ENCODE assay signal across 8 cellular contexts in genomic region chr15:59104602-59104911, GRCh38. TPM values are rescaled to one million over a fixed set of nuclear protein-coding genes. Genes with fewer than 3 reads are reported as not detected.
DNase-seq lines count a peak whose midpoint lies in the region; ATAC-seq, FAIRE-seq and TF ChIP-seq lines count a peak whose summit lies in the region.

No MANE protein-coding gene starts in this region.

- H3K27me3 ChIP-seq in right atrium auricular region, result no peaks in the 10 kb centered on the region

- FAIRE-seq in RCC 7860 (lab: Jason Lieb, UNC), result no peak

- no peaks in the 10 kb centered on the region for H3K27me3 Mint-ChIP-seq in activated T-cell treated with anti-CD3 and anti-CD28 coated beads, Interleukin-2, amount 50 U/mL, for 4 hours (ENCODE audit: low read depth)
- no peaks in the 10 kb centered on the region for H3K27me3 Mint-ChIP-seq in WTC11 (ENCODE audit: low read depth)

- ATAC-seq in activated T-cell treated with anti-CD3 and anti-CD28 coated beads, Interleukin-2, amount 50 U/mL, for 4 hours, result no peak
- peak; percentile 34 for ATAC-seq in WTC11

- DNase-seq in activated T-cell treated with anti-CD3 and anti-CD28 coated beads, Interleukin-2, amount 50 U/mL, for 4 hours, result peak; percentile 6
- DNase-seq in activated T-cell treated with anti-CD3 and anti-CD28 coated beads for 4 hours (no peak), WTC11 (ENCODE audit: low spot score) (no peak), right atrium auricular region (ENCODE audit: low spot score) (no peak), RCC 7860 (ENCODE audit: low spot score) (no peak), NCI-H446 (lab: John Stamatoyannopoulos, UW) (no peak), DMS79 (lab: John Stamatoyannopoulos, UW) (no peak)
- DNase-seq in stimulated activated CD8-positive, alpha-beta memory T cell treated with anti-CD3 and anti-CD28 coated beads, Interleukin-15, amount 100 ng/mL, for 1 hour (ENCODE audit: low read depth), result peak; percentile 3

- no peaks in the 10 kb centered on the region for H3K9me3 Mint-ChIP-seq in activated T-cell treated with anti-CD3 and anti-CD28 coated beads, Interleukin-2, amount 50 U/mL, for 4 hours
- no peaks in the 10 kb centered on the region for H3K9me3 Mint-ChIP-seq in WTC11

- TF ChIP-seq CTCF in WTC11 (IDR thresholded peaks at IDR 0.05) (no peak), right atrium auricular region (IDR thresholded peaks at IDR 0.05) (no peak)

- POLR2A ChIA-PET in WTC11 (lab: Charles Lee), result no interaction called here

- no peak overlapping the region for H3K27ac ChIP-seq in right atrium auricular region

- H3K9me3 ChIP-seq in right atrium auricular region, result no peaks in the 10 kb centered on the region

- peak overlapping the region; percentile 87 for H3K27ac Mint-ChIP-seq in WTC11

- H3K4me3 ChIP-seq in right atrium auricular region, result peak overlapping the region; percentile 49 to 63

- no peaks in the 10 kb centered on the region for H3K36me3 Mint-ChIP-seq in activated T-cell treated with anti-CD3 and anti-CD28 coated beads, Interleukin-2, amount 50 U/mL, for 4 hours (ENCODE audit: insufficient read depth)
- H3K36me3 Mint-ChIP-seq in WTC11, result peaks cover 26% of the 10 kb centered on the region

- peaks cover 7% of the 10 kb centered on the region for H3K36me3 ChIP-seq in right atrium auricular region

- peaks cover 9% of the 10 kb centered on the region for H3K4me1 Mint-ChIP-seq in activated T-cell treated with anti-CD3 and anti-CD28 coated beads, Interleukin-2, amount 50 U/mL, for 4 hours (ENCODE audit: low read depth)
- H3K4me1 Mint-ChIP-seq in WTC11, result peaks cover 8% of the 10 kb centered on the region

- H3K4me3 Mint-ChIP-seq in activated T-cell treated with anti-CD3 and anti-CD28 coated beads, Interleukin-2, amount 50 U/mL, for 4 hours, result peak overlapping the region; percentile 91
- peak overlapping the region; percentile 96 for H3K4me3 Mint-ChIP-seq in WTC11

- H3K4me1 ChIP-seq in right atrium auricular region, result peaks cover 0 to 6% of the 10 kb centered on the region in 2 donors

- CTCF ChIA-PET in WTC11 (lab: Charles Lee), result interaction anchor here (1.3 kb wide), 1 partner anchor 124 kb away, joined by 3 read pairs; no protein-coding TSS in a partner anchor

TF ChIP-seq in WTC11, 78 proteins besides CTCF, POLR2A, EP300 and RAD21 (continues in another document):
- TF ChIP-seq, protein P1, sequence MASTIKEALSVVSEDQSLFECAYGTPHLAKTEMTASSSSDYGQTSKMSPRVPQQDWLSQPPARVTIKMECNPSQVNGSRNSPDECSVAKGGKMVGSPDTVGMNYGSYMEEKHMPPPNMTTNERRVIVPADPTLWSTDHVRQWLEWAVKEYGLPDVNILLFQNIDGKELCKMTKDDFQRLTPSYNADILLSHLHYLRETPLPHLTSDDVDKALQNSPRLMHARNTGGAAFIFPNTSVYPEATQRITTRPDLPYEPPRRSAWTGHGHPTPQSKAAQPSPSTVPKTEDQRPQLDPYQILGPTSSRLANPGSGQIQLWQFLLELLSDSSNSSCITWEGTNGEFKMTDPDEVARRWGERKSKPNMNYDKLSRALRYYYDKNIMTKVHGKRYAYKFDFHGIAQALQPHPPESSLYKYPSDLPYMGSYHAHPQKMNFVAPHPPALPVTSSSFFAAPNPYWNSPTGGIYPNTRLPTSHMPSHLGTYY (CRISPR knock-in tag; IDR thresholded peaks at IDR 0.05), result no peak
- no peak for TF ChIP-seq PREB (CRISPR knock-in tag; IDR thresholded peaks at IDR 0.05; ENCODE audit: borderline replicate concordance)
- no peak for TF ChIP-seq TCF7 (CRISPR knock-in tag; IDR thresholded peaks at IDR 0.05; ENCODE audit: low read depth)
- no peak for TF ChIP-seq NFYB (CRISPR knock-in tag; conservative IDR thresholded peaks at IDR 0.05; ENCODE audit: low read depth)
- TF ChIP-seq CBFB (CRISPR knock-in tag; IDR thresholded peaks at IDR 0.05; ENCODE audit: low read depth), result no peak
- TF ChIP-seq ATF3 (CRISPR knock-in tag; conservative IDR thresholded peaks at IDR 0.05), result no peak
- no peak for TF ChIP-seq SMAD3 (CRISPR knock-in tag; IDR thresholded peaks at IDR 0.05; ENCODE audit: borderline replicate concordance)
- TF ChIP-seq, protein P2, sequence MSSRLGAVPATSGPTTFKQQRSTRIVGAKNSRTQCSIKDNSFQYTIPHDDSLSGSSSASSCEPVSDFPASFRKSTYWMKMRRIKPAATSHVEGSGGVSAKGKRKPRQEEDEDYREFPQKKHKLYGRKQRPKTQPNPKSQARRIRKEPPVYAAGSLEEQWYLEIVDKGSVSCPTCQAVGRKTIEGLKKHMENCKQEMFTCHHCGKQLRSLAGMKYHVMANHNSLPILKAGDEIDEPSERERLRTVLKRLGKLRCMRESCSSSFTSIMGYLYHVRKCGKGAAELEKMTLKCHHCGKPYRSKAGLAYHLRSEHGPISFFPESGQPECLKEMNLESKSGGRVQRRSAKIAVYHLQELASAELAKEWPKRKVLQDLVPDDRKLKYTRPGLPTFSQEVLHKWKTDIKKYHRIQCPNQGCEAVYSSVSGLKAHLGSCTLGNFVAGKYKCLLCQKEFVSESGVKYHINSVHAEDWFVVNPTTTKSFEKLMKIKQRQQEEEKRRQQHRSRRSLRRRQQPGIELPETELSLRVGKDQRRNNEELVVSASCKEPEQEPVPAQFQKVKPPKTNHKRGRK (CRISPR knock-in tag; IDR thresholded peaks at IDR 0.05; ENCODE audit: borderline replicate concordance), result no peak
- no peak for TF ChIP-seq ZNF671 (CRISPR knock-in tag; IDR thresholded peaks at IDR 0.05)
- TF ChIP-seq RELA (CRISPR knock-in tag; IDR thresholded peaks at IDR 0.05; ENCODE audit: borderline replicate concordance), result no peak
- no peak for TF ChIP-seq NR3C1 (CRISPR knock-in tag; conservative IDR thresholded peaks at IDR 0.05; ENCODE audit: low read depth)
- TF ChIP-seq ZNF263 (CRISPR knock-in tag; IDR thresholded peaks at IDR 0.05; ENCODE audit: low read depth), result no peak
- no peak for TF ChIP-seq MAX (CRISPR knock-in tag; IDR thresholded peaks at IDR 0.05)
- TF ChIP-seq, protein P3, sequence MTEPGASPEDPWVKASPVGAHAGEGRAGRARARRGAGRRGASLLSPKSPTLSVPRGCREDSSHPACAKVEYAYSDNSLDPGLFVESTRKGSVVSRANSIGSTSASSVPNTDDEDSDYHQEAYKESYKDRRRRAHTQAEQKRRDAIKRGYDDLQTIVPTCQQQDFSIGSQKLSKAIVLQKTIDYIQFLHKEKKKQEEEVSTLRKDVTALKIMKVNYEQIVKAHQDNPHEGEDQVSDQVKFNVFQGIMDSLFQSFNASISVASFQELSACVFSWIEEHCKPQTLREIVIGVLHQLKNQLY (CRISPR knock-in tag; IDR thresholded peaks at IDR 0.05), result no peak
- TF ChIP-seq, protein P4, sequence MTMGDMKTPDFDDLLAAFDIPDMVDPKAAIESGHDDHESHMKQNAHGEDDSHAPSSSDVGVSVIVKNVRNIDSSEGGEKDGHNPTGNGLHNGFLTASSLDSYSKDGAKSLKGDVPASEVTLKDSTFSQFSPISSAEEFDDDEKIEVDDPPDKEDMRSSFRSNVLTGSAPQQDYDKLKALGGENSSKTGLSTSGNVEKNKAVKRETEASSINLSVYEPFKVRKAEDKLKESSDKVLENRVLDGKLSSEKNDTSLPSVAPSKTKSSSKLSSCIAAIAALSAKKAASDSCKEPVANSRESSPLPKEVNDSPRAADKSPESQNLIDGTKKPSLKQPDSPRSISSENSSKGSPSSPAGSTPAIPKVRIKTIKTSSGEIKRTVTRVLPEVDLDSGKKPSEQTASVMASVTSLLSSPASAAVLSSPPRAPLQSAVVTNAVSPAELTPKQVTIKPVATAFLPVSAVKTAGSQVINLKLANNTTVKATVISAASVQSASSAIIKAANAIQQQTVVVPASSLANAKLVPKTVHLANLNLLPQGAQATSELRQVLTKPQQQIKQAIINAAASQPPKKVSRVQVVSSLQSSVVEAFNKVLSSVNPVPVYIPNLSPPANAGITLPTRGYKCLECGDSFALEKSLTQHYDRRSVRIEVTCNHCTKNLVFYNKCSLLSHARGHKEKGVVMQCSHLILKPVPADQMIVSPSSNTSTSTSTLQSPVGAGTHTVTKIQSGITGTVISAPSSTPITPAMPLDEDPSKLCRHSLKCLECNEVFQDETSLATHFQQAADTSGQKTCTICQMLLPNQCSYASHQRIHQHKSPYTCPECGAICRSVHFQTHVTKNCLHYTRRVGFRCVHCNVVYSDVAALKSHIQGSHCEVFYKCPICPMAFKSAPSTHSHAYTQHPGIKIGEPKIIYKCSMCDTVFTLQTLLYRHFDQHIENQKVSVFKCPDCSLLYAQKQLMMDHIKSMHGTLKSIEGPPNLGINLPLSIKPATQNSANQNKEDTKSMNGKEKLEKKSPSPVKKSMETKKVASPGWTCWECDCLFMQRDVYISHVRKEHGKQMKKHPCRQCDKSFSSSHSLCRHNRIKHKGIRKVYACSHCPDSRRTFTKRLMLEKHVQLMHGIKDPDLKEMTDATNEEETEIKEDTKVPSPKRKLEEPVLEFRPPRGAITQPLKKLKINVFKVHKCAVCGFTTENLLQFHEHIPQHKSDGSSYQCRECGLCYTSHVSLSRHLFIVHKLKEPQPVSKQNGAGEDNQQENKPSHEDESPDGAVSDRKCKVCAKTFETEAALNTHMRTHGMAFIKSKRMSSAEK (CRISPR knock-in tag; IDR thresholded peaks at IDR 0.05; ENCODE audit: borderline replicate concordance), result no peak
- TF ChIP-seq ZNF138 (CRISPR knock-in tag; conservative IDR thresholded peaks at IDR 0.05), result no peak

RNA-seq across cellular contexts. Expression of gene CCNB2, which starts 0.4 kb away (rescaled TPM):
- 1 to 10 TPM; 1.8 to 2.7 (median 2.3) TPM for total RNA-seq in activated T-cell treated with anti-CD3 and anti-CD28 coated beads, Interleukin-2, amount 50 U/mL, for 4 hours
- total RNA-seq in WTC11 (2021), result 93.3 to 101 TPM (median 98.8 TPM) in 3 replicates
- 1 to 10 TPM in 1 of 2 donors, not detected in 1; 2.1 TPM for total RNA-seq in right atrium auricular region

Comparison
In these comparisons a context has a peak if more than half of its experiments do, and no peak if none do; other contexts are left out.
1. DNase-seq: peak in activated T-cell treated with anti-CD3 and anti-CD28 coated beads, Interleukin-2, amount 50 U/mL, for 4 hours (single experiment) and stimulated activated CD8-positive, alpha-beta memory T cell treated with anti-CD3 and anti-CD28 coated beads, Interleukin-15, amount 100 ng/mL, for 1 hour (single experiment); none in activated T-cell treated with anti-CD3 and anti-CD28 coated beads for 4 hours (single experiment), WTC11 (single experiment), right atrium auricular region (single experiment), RCC 7860 (single experiment), NCI-H446 (0 of 2) and DMS79 (single experiment).
2. RNA of gene CCNB2, which starts 0.4 kb away (total RNA-seq): 93.3 to 101 TPM in WTC11; 1.8 to 2.7 TPM in activated T-cell treated with anti-CD3 and anti-CD28 coated beads, Interleukin-2, amount 50 U/mL, for 4 hours and 2.1 TPM in right atrium auricular region; every median in the first group is over 10 times any median in the second.